Comparison of ENCODE assay signal across 1 cellular context in the genomic region with DNA sequence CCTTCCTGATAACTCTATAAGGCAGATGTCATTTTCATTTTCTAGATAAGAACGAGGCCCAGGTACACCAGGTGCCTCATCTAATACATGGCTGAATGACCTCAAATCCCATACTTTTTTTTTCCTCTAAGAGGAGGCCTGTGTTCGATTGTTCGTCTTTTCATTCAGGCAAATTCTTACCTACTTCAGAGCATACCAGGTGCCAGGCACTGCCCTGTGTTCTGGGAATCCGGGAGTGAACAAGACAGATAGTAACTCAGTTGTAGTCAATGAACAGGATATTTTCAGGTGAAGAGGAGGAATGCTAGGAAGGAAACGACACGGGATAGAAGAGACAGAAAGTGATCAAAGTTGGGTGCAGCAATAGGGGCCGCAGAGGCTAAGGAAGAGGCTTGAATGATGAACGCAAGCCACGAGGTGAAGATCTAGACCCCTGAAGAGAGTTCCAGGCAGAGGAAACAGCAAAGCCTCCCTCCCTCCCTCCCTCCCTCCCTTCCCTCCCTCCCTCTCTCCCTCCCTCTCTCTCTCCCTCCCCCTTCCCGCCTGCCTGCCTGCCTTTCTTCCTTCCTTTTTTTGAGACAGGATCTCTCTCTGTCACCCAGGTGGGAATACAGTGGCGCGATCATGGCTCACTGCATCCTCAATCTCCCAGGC.
TF ChIP-seq lines count a peak whose summit lies in the region.

No MANE protein-coding gene starts in this region.

TF ChIP-seq in K562, 482 proteins besides CTCF, POLR2A, EP300 and RAD21 (continued from another document):
- TF ChIP-seq FOS (IDR thresholded peaks at IDR 0.05; ENCODE audit: extremely low read depth, insufficient read length) (no peak), PURB (CRISPR knock-in tag; IDR thresholded peaks at IDR 0.05; ENCODE audit: low read depth) (no peak), BACH1 (tag; IDR thresholded peaks at IDR 0.05) (no peak), SETDB1 (IDR thresholded peaks at IDR 0.05; ENCODE audit: low read length) (no peak), HDGF (IDR thresholded peaks at IDR 0.05) (no peak), CHD4 (IDR thresholded peaks at IDR 0.05; ENCODE audit: insufficient read depth, insufficient replicate concordance, low read depth, low read length, poor library complexity, severe bottlenecking) (no peak), ZNF121 (CRISPR knock-in tag; conservative IDR thresholded peaks at IDR 0.05) (no peak), SMARCC2 (IDR thresholded peaks at IDR 0.05; ENCODE audit: low read depth) (no peak), ZBED1 (IDR thresholded peaks at IDR 0.05) (no peak), ZBTB11 (CRISPR knock-in tag; IDR thresholded peaks at IDR 0.05) (peak in 1 of 3 experiments; percentile 96; a peak in 2 of 6 replicates), THAP7 (CRISPR knock-in tag; IDR thresholded peaks at IDR 0.05) (no peak), DIDO1 (tag; IDR thresholded peaks at IDR 0.05; ENCODE audit: low read depth) (no peak), NFYB (IDR thresholded peaks at IDR 0.05; ENCODE audit: extremely low read depth, insufficient read length) (no peak)
- TF ChIP-seq, protein P1, sequence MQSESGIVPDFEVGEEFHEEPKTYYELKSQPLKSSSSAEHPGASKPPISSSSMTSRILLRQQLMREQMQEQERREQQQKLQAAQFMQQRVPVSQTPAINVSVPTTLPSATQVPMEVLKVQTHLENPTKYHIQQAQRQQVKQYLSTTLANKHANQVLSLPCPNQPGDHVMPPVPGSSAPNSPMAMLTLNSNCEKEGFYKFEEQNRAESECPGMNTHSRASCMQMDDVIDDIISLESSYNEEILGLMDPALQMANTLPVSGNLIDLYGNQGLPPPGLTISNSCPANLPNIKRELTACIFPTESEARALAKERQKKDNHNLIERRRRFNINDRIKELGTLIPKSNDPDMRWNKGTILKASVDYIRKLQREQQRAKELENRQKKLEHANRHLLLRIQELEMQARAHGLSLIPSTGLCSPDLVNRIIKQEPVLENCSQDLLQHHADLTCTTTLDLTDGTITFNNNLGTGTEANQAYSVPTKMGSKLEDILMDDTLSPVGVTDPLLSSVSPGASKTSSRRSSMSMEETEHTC (IDR thresholded peaks at IDR 0.05), result no peak
- TF ChIP-seq, protein P2, sequence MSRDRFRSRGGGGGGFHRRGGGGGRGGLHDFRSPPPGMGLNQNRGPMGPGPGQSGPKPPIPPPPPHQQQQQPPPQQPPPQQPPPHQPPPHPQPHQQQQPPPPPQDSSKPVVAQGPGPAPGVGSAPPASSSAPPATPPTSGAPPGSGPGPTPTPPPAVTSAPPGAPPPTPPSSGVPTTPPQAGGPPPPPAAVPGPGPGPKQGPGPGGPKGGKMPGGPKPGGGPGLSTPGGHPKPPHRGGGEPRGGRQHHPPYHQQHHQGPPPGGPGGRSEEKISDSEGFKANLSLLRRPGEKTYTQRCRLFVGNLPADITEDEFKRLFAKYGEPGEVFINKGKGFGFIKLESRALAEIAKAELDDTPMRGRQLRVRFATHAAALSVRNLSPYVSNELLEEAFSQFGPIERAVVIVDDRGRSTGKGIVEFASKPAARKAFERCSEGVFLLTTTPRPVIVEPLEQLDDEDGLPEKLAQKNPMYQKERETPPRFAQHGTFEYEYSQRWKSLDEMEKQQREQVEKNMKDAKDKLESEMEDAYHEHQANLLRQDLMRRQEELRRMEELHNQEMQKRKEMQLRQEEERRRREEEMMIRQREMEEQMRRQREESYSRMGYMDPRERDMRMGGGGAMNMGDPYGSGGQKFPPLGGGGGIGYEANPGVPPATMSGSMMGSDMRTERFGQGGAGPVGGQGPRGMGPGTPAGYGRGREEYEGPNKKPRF (IDR thresholded peaks at IDR 0.05; ENCODE audit: low read depth, low read length), result no peak
- TF ChIP-seq, protein P3, sequence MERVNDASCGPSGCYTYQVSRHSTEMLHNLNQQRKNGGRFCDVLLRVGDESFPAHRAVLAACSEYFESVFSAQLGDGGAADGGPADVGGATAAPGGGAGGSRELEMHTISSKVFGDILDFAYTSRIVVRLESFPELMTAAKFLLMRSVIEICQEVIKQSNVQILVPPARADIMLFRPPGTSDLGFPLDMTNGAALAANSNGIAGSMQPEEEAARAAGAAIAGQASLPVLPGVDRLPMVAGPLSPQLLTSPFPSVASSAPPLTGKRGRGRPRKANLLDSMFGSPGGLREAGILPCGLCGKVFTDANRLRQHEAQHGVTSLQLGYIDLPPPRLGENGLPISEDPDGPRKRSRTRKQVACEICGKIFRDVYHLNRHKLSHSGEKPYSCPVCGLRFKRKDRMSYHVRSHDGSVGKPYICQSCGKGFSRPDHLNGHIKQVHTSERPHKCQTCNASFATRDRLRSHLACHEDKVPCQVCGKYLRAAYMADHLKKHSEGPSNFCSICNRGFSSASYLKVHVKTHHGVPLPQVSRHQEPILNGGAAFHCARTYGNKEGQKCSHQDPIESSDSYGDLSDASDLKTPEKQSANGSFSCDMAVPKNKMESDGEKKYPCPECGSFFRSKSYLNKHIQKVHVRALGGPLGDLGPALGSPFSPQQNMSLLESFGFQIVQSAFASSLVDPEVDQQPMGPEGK (CRISPR knock-in tag; IDR thresholded peaks at IDR 0.05; ENCODE audit: borderline replicate concordance), result no peak
- TF ChIP-seq, protein P4, sequence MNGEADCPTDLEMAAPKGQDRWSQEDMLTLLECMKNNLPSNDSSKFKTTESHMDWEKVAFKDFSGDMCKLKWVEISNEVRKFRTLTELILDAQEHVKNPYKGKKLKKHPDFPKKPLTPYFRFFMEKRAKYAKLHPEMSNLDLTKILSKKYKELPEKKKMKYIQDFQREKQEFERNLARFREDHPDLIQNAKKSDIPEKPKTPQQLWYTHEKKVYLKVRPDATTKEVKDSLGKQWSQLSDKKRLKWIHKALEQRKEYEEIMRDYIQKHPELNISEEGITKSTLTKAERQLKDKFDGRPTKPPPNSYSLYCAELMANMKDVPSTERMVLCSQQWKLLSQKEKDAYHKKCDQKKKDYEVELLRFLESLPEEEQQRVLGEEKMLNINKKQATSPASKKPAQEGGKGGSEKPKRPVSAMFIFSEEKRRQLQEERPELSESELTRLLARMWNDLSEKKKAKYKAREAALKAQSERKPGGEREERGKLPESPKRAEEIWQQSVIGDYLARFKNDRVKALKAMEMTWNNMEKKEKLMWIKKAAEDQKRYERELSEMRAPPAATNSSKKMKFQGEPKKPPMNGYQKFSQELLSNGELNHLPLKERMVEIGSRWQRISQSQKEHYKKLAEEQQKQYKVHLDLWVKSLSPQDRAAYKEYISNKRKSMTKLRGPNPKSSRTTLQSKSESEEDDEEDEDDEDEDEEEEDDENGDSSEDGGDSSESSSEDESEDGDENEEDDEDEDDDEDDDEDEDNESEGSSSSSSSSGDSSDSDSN (IDR thresholded peaks at IDR 0.05; ENCODE audit: borderline replicate concordance in 1 of 2, low read depth in 2 of 2, low read length in 2 of 2), result no peak
